Comparison of ENCODE assay signal across 8 cellular contexts in genomic region chr19:13116282-13117175, GRCh38. TPM values are rescaled to one million over a fixed set of nuclear protein-coding genes. Genes with fewer than 3 reads are reported as not detected.
DNase-seq lines count a peak whose midpoint lies in the region; ATAC-seq and TF ChIP-seq lines count a peak whose summit lies in the region.

Gene TRMT1, minus strand, starts transcription at chr19:13116740. Its CDS starts 341 bp downstream, at chr19:13116399.

- H3K36me3 ChIP-seq in SK-N-MC (ENCODE audit: insufficient read depth, low read length), result peaks cover 33% of the 10 kb centered on the region

- no peak for TF ChIP-seq CTCF in NB4 (IDR thresholded peaks at IDR 0.05; ENCODE audit: low read depth, low read length)

- H3K4me3 ChIP-seq in NB4 (ENCODE audit: low read depth, low read length), result peak within 1 kb of the TSS; percentile 96
- H3K4me3 ChIP-seq in SK-N-MC, result peak within 1 kb of the TSS; percentile 95

- TF ChIP-seq POLR2A in NB4 (IDR thresholded peaks at IDR 0.05; ENCODE audit: extremely low read depth, insufficient read length), result peak; percentile 33

- DNase-seq in COLO829 (ENCODE audit: low spot score), result peak; percentile 98
- DNase-seq in NB4 (ENCODE audit: low read depth), result peak; percentile 97
- DNase-seq in SK-N-MC (ENCODE audit: low read depth, low spot score), result peak; percentile 90
- DNase-seq in activated naive CD4-positive, alpha-beta T cell treated with anti-CD3 and anti-CD28 coated beads, Interleukin-2, amount 50 U/mL, for 16 hours, result peak; percentile 95
- peak; percentile 85 for DNase-seq in globus pallidus (ENCODE audit: low spot score)
- peak; percentile 87 for DNase-seq in occipital lobe (lab: John Stamatoyannopoulos, UW)
- DNase-seq in superior temporal gyrus (ENCODE audit: extremely low spot score), result peak; percentile 97

- peak; percentile 47 for ATAC-seq in GM21737 (IDR thresholded peaks at IDR 0.05; ENCODE audit: unreplicated experiment)

- peak within 1 kb of the TSS; percentile 96 for H3K9ac ChIP-seq in SK-N-MC (ENCODE audit: insufficient read length)

- no peaks in the 10 kb centered on the region for H3K9me3 ChIP-seq in SK-N-MC (ENCODE audit: low read depth, low read length)

- H3K27ac ChIP-seq in SK-N-MC, result peak within 1 kb of the TSS; percentile 79

RNA-seq across cellular contexts. Expression of gene TRMT1, which starts in this region (rescaled TPM):
- total RNA-seq in occipital lobe, result 27.1 TPM

Comparison
In these comparisons a context has a peak if more than half of its experiments do, and no peak if none do; other contexts are left out.
1. Peak in every context shown above with its lines: DNase-seq, ATAC-seq, H3K4me3 ChIP-seq and H3K27ac ChIP-seq.